ENCODE assay signal across 8 cellular contexts in the genomic region with DNA sequence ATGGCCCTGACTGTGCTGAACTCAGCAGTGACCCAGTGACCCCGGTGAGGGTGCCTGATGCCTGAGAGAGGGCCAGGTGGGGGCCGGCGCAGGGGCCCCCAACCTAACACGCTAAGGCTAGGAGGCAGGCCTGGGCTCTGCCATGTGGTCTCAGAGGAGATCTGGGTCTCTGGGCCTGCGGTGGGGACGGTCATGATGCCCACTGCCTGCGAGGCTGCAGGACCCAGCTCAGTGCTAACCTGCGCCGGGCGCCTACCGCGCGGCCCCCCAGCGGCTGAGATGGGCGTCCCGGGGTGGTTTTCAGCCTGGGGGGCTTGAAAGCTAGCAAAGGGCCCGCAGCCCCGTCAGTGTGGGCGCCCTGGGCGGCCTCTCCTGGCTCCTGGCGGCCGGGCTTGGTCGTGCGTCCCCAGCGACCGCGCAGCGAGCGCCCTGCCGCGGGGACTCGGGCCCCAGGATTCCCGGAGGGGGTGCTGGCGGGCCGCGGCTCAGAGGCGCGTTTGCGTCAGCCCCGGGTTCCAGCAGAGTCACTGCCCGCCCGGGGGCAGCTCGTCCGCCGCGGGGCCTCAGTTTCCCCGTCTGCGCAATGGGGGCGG. TPM values are rescaled to one million over a fixed set of nuclear protein-coding genes. Genes with fewer than 3 reads are reported as not detected.
DNase-seq lines count a peak whose midpoint lies in the region; ATAC-seq and TF ChIP-seq lines count a peak whose summit lies in the region.

No MANE protein-coding gene starts in this region.

- intact Hi-C loops in dorsolateral prefrontal cortex (cut with DNase I) = no loop called here

- CTCF ChIA-PET in RWPE1 (lab: Yijun Ruan, JAX) = interaction anchor here (0.6 to 2.6 kb wide), 14 partner anchors 8 to 191 kb away, joined by 3 to 14 read pairs (median 4); no protein-coding TSS in a partner anchor

- peak overlapping the region; percentile 25 to 72 (median 60) for H3K4me3 ChIP-seq in dorsolateral prefrontal cortex

- H3K27ac ChIP-seq in RWPE1 (no peak overlapping the region), dorsolateral prefrontal cortex (peak overlapping the region in 56 of 59 donors; percentile 22 to 93 (median 80))

- ATAC-seq in natural killer cell treated with Interleukin-12 subunit alpha and Interleukin-12 subunit beta and Interleukin-15 and Interleukin-18, amount 100 ng/mL, for 72 hours = peak; percentile 37
- no peak for ATAC-seq in GM19023 (IDR thresholded peaks at IDR 0.05; ENCODE audit: unreplicated experiment)

- POLR2A ChIA-PET in RWPE1 (lab: Yijun Ruan, JAX; ENCODE audit: low non-redundant PET) = interaction anchor here (1.3 kb wide), 1 partner anchor 63 kb away, joined by 3 read pairs; no protein-coding TSS in a partner anchor

- no peaks in the 10 kb centered on the region for H3K9me3 Mint-ChIP-seq in natural killer cell treated with Interleukin-12 subunit alpha and Interleukin-12 subunit beta and Interleukin-15 and Interleukin-18, amount 100 ng/mL, for 72 hours

- H3K27me3 Mint-ChIP-seq in natural killer cell treated with Interleukin-12 subunit alpha and Interleukin-12 subunit beta and Interleukin-15 and Interleukin-18, amount 100 ng/mL, for 72 hours = peaks cover 0 to 6% of the 10 kb centered on the region in 2 donors

- peaks cover 0 to 2% of the 10 kb centered on the region in 2 donors for H3K4me1 Mint-ChIP-seq in natural killer cell treated with Interleukin-12 subunit alpha and Interleukin-12 subunit beta and Interleukin-15 and Interleukin-18, amount 100 ng/mL, for 72 hours (ENCODE audit: low read depth in 2 of 2)

- peak overlapping the region; percentile 60 for H3K4me3 Mint-ChIP-seq in natural killer cell treated with Interleukin-12 subunit alpha and Interleukin-12 subunit beta and Interleukin-15 and Interleukin-18, amount 100 ng/mL, for 72 hours

- peak; percentile 38 for DNase-seq in NCI-H2171 (lab: John Stamatoyannopoulos, UW)
- no peak for DNase-seq in NCI-H2171 treated with DMSO at 0.1 percent for 48 hours (lab: John Stamatoyannopoulos, UW)
- peak; percentile 67 for DNase-seq in RWPE1 (ENCODE audit: low spot score)
- DNase-seq in dorsolateral prefrontal cortex = no peak
- no peak for DNase-seq in natural killer cell treated with Interleukin-12 subunit alpha and Interleukin-12 subunit beta and Interleukin-15 and Interleukin-18, amount 100 ng/mL, for 72 hours (ENCODE audit: low spot score)
- DNase-seq in NCI-H146 (lab: John Stamatoyannopoulos, UW) = no peak
- DNase-seq in effector CD8-positive, alpha-beta T cell (lab: John Stamatoyannopoulos, UW) = no peak

- TF ChIP-seq CTCF in RWPE1 (conservative IDR thresholded peaks at IDR 0.05; ENCODE audit: low read depth) (peak; percentile 47), dorsolateral prefrontal cortex (IDR thresholded peaks at IDR 0.05 in 54 of 56, conservative IDR thresholded peaks at IDR 0.05 in 2 of 56; ENCODE audit: low read depth in 1 of 56, partially characterized antibody in 56 of 56) (peak in 13 of 56 donors; percentile 10 to 30 (median 17))

- H3K36me3 Mint-ChIP-seq in natural killer cell treated with Interleukin-12 subunit alpha and Interleukin-12 subunit beta and Interleukin-15 and Interleukin-18, amount 100 ng/mL, for 72 hours = no peaks in the 10 kb centered on the region

- peaks cover 0 to 22% (median 0%) of the 10 kb centered on the region in 45 donors for H3K27me3 ChIP-seq in dorsolateral prefrontal cortex

- no peak overlapping the region for H3K27ac Mint-ChIP-seq in natural killer cell treated with Interleukin-12 subunit alpha and Interleukin-12 subunit beta and Interleukin-15 and Interleukin-18, amount 100 ng/mL, for 72 hours

RNA-seq across cellular contexts. Expression of a gene that starts 2.5 kb away (rescaled TPM):
- 100 to 1,000 TPM in 13 of 120 experiments, 10 to 100 TPM in 107; 43.0 to 145 (median 80.4) TPM for total RNA-seq in dorsolateral prefrontal cortex
- total RNA-seq in natural killer cell treated with Interleukin-12 subunit alpha and Interleukin-12 subunit beta and Interleukin-15 and Interleukin-18, amount 100 ng/mL, for 72 hours = under 1 TPM; 0.36 to 0.52 TPM

RNA-seq across cellular contexts. Expression of a gene that starts 22.1 kb away (rescaled TPM):
- total RNA-seq in dorsolateral prefrontal cortex = 10 to 100 TPM in 91 of 120 experiments, 1 to 10 TPM in 29; 4.1 to 18.0 (median 11.6) TPM
- total RNA-seq in natural killer cell treated with Interleukin-12 subunit alpha and Interleukin-12 subunit beta and Interleukin-15 and Interleukin-18, amount 100 ng/mL, for 72 hours = 1 to 10 TPM; 6.1 to 8.9 TPM

RNA-seq across cellular contexts. Expression of a gene that starts 47.2 kb away (rescaled TPM):
- 10 to 100 TPM; 12.6 to 48.9 (median 34.9) TPM for total RNA-seq in dorsolateral prefrontal cortex
- not detected for total RNA-seq in natural killer cell treated with Interleukin-12 subunit alpha and Interleukin-12 subunit beta and Interleukin-15 and Interleukin-18, amount 100 ng/mL, for 72 hours

Comparison
In these comparisons a context has a peak if more than half of its experiments do, and no peak if none do; other contexts are left out.
1. DNase-seq: peak in NCI-H2171 (single experiment) and RWPE1 (single experiment); none in NCI-H2171 treated with DMSO at 0.1 percent for 48 hours (single experiment), dorsolateral prefrontal cortex (0 of 10), natural killer cell treated with Interleukin-12 subunit alpha and Interleukin-12 subunit beta and Interleukin-15 and Interleukin-18, amount 100 ng/mL, for 72 hours (single experiment), NCI-H146 (single experiment) and effector CD8-positive, alpha-beta T cell (single experiment).
2. RNA of a gene that starts 2.5 kb away (total RNA-seq): 43.0 to 145 TPM in dorsolateral prefrontal cortex; 0.36 to 0.52 TPM in natural killer cell treated with Interleukin-12 subunit alpha and Interleukin-12 subunit beta and Interleukin-15 and Interleukin-18, amount 100 ng/mL, for 72 hours; every median in the first group is over 10 times any median in the second.
3. RNA of a gene that starts 47.2 kb away (total RNA-seq): 12.6 to 48.9 TPM in dorsolateral prefrontal cortex; not detected in natural killer cell treated with Interleukin-12 subunit alpha and Interleukin-12 subunit beta and Interleukin-15 and Interleukin-18, amount 100 ng/mL, for 72 hours; every median in the first group is over 10 times any median in the second.